ENCODE assay signal across 19 cellular contexts in the genomic region with DNA sequence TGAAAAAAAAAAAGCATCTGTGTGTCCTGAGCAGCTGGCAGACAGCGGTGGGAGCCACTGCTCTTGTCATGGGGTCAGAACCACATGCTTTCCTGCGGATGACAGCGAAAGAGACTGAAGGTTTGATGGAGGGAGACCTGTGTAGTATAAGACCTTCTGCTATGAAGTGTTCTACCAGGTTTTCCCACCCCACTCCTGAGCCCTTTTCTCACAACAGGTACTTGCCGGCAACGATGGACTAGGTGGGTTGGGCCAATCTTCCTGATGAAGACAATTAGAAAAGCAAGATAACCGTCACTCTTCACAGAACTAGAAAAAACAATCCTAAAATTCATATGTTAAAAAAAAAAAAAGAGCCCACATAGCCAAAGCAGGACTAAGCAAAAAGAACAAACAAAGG.
DNase-seq lines count a peak whose midpoint lies in the region; ATAC-seq and TF ChIP-seq lines count a peak whose summit lies in the region.
"Had no signal": no experiment of that assay in that cellular context is flagged by ENCODE, and none has a peak within 500 bp of the region (broad histone marks: within the 10 kb centered on the region; RNA-seq: fewer than 3 reads in every experiment).

No MANE protein-coding gene starts in this region.

- peaks cover 14% of the 10 kb centered on the region for H3K4me1 ChIP-seq in Karpas-422 (ENCODE audit: low read length)
- peaks cover 34 to 40% (median 37%) of the 10 kb centered on the region in 3 donors for H3K4me1 ChIP-seq in skeletal muscle tissue (ENCODE audit: control insufficient read depth in 3 of 3, insufficient read depth in 3 of 3, low read length in 3 of 3)
- H3K4me1 ChIP-seq: Caco-2 had no signal

- H3K9me3 ChIP-seq in Karpas-422 (ENCODE audit: low read length) (no peaks in the 10 kb centered on the region), skeletal muscle tissue (ENCODE audit: control insufficient read depth in 3 of 3, low read length in 3 of 3) (no peaks in the 10 kb centered on the region)
- H3K9me3 ChIP-seq: A549, Caco-2 had no signal

- no peak for DNase-seq in activated CD4-positive, alpha-beta T cell treated with anti-CD3 and anti-CD28 coated beads for 36 hours
- no peak for DNase-seq in activated CD4-positive, alpha-beta T cell treated with anti-CD3 and anti-CD28 coated beads for 48 hours
- DNase-seq in Karpas-422 (peak; percentile 2), fibroblast of villous mesenchyme (ENCODE audit: low read depth) (peak; percentile 22), CD1c-positive myeloid dendritic cell (ENCODE audit: extremely low spot score) (no peak)
- no peak for DNase-seq in stimulated activated CD4-positive, alpha-beta T cell treated with anti-CD3 and anti-CD28 coated beads, Interleukin-4, amount 100 ng/mL, for 4 hours
- DNase-seq: activated CD4-positive, alpha-beta T cell treated with anti-CD3 and anti-CD28 coated beads, Interleukin-2, amount 50 U/mL, for 1 hour; anterior cingulate cortex; Caco-2; H9; NCI-H1417 treated with DMSO at 0.1 percent for 48 hours; NCI-H345; T1000 had no signal

- H3K27ac ChIP-seq in Karpas-422 (ENCODE audit: low read length): no peak overlapping the region
- peak overlapping the region; percentile 97 for H3K27ac ChIP-seq in skeletal muscle tissue (ENCODE audit: low read depth, low read length)

- no peak overlapping the region for H3K4me3 Mint-ChIP-seq in activated CD4-positive, alpha-beta T cell treated with anti-CD3 and anti-CD28 coated beads for 36 hours
- no peak overlapping the region for H3K4me3 Mint-ChIP-seq in stimulated activated memory B cell treated with anti-CD40 and anti-IgM and Interleukin-4, amounts not matched to agents 10 μg/mL and 1 μg/mL and 100 μg/mL, for 72 hours
- H3K4me3 Mint-ChIP-seq: H9 had no signal

- POLR2A ChIA-PET in activated CD4-positive, alpha-beta T cell treated with anti-CD3 and anti-CD28 coated beads for 36 hours (lab: Charles Lee): no interaction called here

- CTCF ChIA-PET in activated CD4-positive, alpha-beta T cell treated with anti-CD3 and anti-CD28 coated beads for 36 hours (lab: Charles Lee): interaction anchor here (0.8 to 1.7 kb wide), 3 partner anchors 11 to 30 kb away, joined by 4 to 10 read pairs (median 5); no protein-coding TSS in a partner anchor

- H3K27me3 ChIP-seq in Karpas-422 (ENCODE audit: low read length): no peaks in the 10 kb centered on the region
- no peaks in the 10 kb centered on the region for H3K27me3 ChIP-seq in skeletal muscle tissue (ENCODE audit: control insufficient read depth in 3 of 3, insufficient read depth in 3 of 3, low read length in 3 of 3)
- H3K27me3 ChIP-seq: hepatocyte had no signal

- H3K27me3 Mint-ChIP-seq in activated CD4-positive, alpha-beta T cell treated with anti-CD3 and anti-CD28 coated beads for 36 hours: no peaks in the 10 kb centered on the region
- peaks cover 19% of the 10 kb centered on the region for H3K27me3 Mint-ChIP-seq in stimulated activated memory B cell treated with anti-CD40 and anti-IgM and Interleukin-4, amounts not matched to agents 10 μg/mL and 1 μg/mL and 100 μg/mL, for 72 hours
- H3K27me3 Mint-ChIP-seq: progenitor cell of endocrine pancreas had no signal

- H3K9ac ChIP-seq in Karpas-422 (ENCODE audit: low read length): no peak overlapping the region
- peak overlapping the region in 1 of 3 donors; percentile 72 for H3K9ac ChIP-seq in skeletal muscle tissue (ENCODE audit: low read depth in 1 of 3, low read length in 3 of 3)

- peaks cover 52% of the 10 kb centered on the region for H3K4me1 Mint-ChIP-seq in activated CD4-positive, alpha-beta T cell treated with anti-CD3 and anti-CD28 coated beads for 36 hours
- no peaks in the 10 kb centered on the region for H3K4me1 Mint-ChIP-seq in stimulated activated memory B cell treated with anti-CD40 and anti-IgM and Interleukin-4, amounts not matched to agents 10 μg/mL and 1 μg/mL and 100 μg/mL, for 72 hours

- no peak overlapping the region for H3K4me2 ChIP-seq in Karpas-422 (ENCODE audit: low read depth, low read length, poor library complexity, severe bottlenecking)
- H3K4me2 ChIP-seq: A549, hepatocyte had no signal

- ATAC-seq in activated CD4-positive, alpha-beta T cell treated with anti-CD3 and anti-CD28 coated beads for 36 hours: no peak
- ATAC-seq in stimulated activated memory B cell treated with anti-CD40 and anti-IgM and Interleukin-4, amounts not matched to agents 10 μg/mL and 1 μg/mL and 100 μg/mL, for 72 hours: no peak
- ATAC-seq: A549, GM12878 had no signal

- no peak overlapping the region for H3K4me3 ChIP-seq in Karpas-422 (ENCODE audit: low read length)
- H3K4me3 ChIP-seq in fibroblast of villous mesenchyme (ENCODE audit: low read depth, low read length): no peak overlapping the region
- peak overlapping the region in 2 of 3 donors; percentile 34 to 61 for H3K4me3 ChIP-seq in skeletal muscle tissue (ENCODE audit: low read length in 3 of 3)
- H3K4me3 ChIP-seq: A549, GM12878, hepatocyte had no signal

- H4K20me1 ChIP-seq in Karpas-422 (ENCODE audit: insufficient read depth, low read depth, low read length): no peaks in the 10 kb centered on the region

- no peak overlapping the region for H2AFZ ChIP-seq in Karpas-422 (ENCODE audit: low read length)
- H2AFZ ChIP-seq: hepatocyte had no signal

- H3K79me2 ChIP-seq in Karpas-422 (ENCODE audit: low read length): no peaks in the 10 kb centered on the region
- H3K79me2 ChIP-seq: hepatocyte had no signal

- H3K9me2 ChIP-seq in Karpas-422 (replicated peaks; ENCODE audit: insufficient read depth, low read length): no peaks in the 10 kb centered on the region

- peak overlapping the region; percentile 75 for H3K27ac Mint-ChIP-seq in activated CD4-positive, alpha-beta T cell treated with anti-CD3 and anti-CD28 coated beads for 36 hours
- no peak overlapping the region for H3K27ac Mint-ChIP-seq in stimulated activated memory B cell treated with anti-CD40 and anti-IgM and Interleukin-4, amounts not matched to agents 10 μg/mL and 1 μg/mL and 100 μg/mL, for 72 hours
- H3K27ac Mint-ChIP-seq: H9, progenitor cell of endocrine pancreas had no signal

- no peaks in the 10 kb centered on the region for H3K36me3 ChIP-seq in Karpas-422 (ENCODE audit: insufficient read depth, low read length)
- H3K36me3 ChIP-seq in skeletal muscle tissue (ENCODE audit: control insufficient read depth in 3 of 3, insufficient read depth in 3 of 3, low read length in 3 of 3): peaks cover 0 to 3% (median 2%) of the 10 kb centered on the region in 3 donors

- H3K9me3 Mint-ChIP-seq in activated CD4-positive, alpha-beta T cell treated with anti-CD3 and anti-CD28 coated beads for 36 hours (ENCODE audit: low read depth): no peaks in the 10 kb centered on the region
- H3K9me3 Mint-ChIP-seq in stimulated activated memory B cell treated with anti-CD40 and anti-IgM and Interleukin-4, amounts not matched to agents 10 μg/mL and 1 μg/mL and 100 μg/mL, for 72 hours: peaks cover 7% of the 10 kb centered on the region
- H3K9me3 Mint-ChIP-seq: H9 had no signal

- intact Hi-C loops in activated CD4-positive, alpha-beta T cell treated with anti-CD3 and anti-CD28 coated beads for 36 hours (cut with DNase I, micrococcal nuclease): no loop called here

- peaks cover 39% of the 10 kb centered on the region for H3K36me3 Mint-ChIP-seq in activated CD4-positive, alpha-beta T cell treated with anti-CD3 and anti-CD28 coated beads for 36 hours (ENCODE audit: low read depth)
- no peaks in the 10 kb centered on the region for H3K36me3 Mint-ChIP-seq in stimulated activated memory B cell treated with anti-CD40 and anti-IgM and Interleukin-4, amounts not matched to agents 10 μg/mL and 1 μg/mL and 100 μg/mL, for 72 hours

- TF ChIP-seq CTCF in fibroblast of villous mesenchyme (IDR thresholded peaks at IDR 0.05; ENCODE audit: insufficient read depth, low read depth, low read length): no peak

Comparison
In these comparisons a context has a peak if more than half of its experiments do, and no peak if none do; other contexts are left out.
1. DNase-seq: peak in Karpas-422 (single experiment) and fibroblast of villous mesenchyme (single experiment); none in activated CD4-positive, alpha-beta T cell treated with anti-CD3 and anti-CD28 coated beads for 36 hours (single experiment), activated CD4-positive, alpha-beta T cell treated with anti-CD3 and anti-CD28 coated beads for 48 hours (single experiment), stimulated activated CD4-positive, alpha-beta T cell treated with anti-CD3 and anti-CD28 coated beads, Interleukin-4, amount 100 ng/mL, for 4 hours (0 of 2) and CD1c-positive myeloid dendritic cell (single experiment).
2. H3K4me3 ChIP-seq: peak in skeletal muscle tissue (2 of 3); none in Karpas-422 (single experiment) and fibroblast of villous mesenchyme (single experiment).